Comparison of ENCODE assay signal across 12 cellular contexts in the genomic region with DNA sequence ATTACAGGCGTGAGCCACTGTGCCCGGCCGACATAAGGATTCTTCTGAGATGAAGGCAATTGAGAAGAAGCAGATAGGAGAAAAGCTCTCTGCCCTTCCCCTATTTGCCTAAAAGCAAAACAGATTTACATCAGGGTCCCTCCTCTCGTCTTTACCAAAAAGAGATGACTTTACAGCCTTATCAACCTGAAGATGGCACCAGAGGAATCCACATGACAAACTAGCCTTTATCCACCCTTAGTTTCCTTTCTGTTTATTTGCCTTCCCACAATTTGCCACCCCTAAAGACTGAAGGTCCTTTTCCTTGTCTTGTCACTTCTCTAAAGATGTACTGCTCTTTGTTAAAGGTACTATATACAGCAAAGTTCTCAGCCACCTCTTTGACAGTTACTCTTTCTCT.
A peak's percentile ranks its signal among the peaks of the same experiment; 100 is the strongest.
DNase-seq lines count a peak whose midpoint lies in the region; ATAC-seq, FAIRE-seq and TF ChIP-seq lines count a peak whose summit lies in the region.
"Had no signal": no experiment of that assay in that cellular context is flagged by ENCODE, and none has a peak within 500 bp of the region (broad histone marks: within the 10 kb centered on the region; RNA-seq: fewer than 3 reads in every experiment).

No MANE protein-coding gene starts in this region.

- no peak overlapping the region for H3K23ac ChIP-seq in H1 (ENCODE audit: insufficient read length)

- H3K36me3 ChIP-seq in Karpas-422 (ENCODE audit: insufficient read depth, low read length) = no peaks in the 10 kb centered on the region
- H3K36me3 ChIP-seq in H1 (ENCODE audit: control insufficient read depth in 2 of 4, insufficient read depth in 4 of 4, low read length in 3 of 4) = no peaks in the 10 kb centered on the region
- no peaks in the 10 kb centered on the region for H3K36me3 ChIP-seq in gastrocnemius medialis

- no peak for DNase-seq in activated CD8-positive, alpha-beta T cell treated with anti-CD3 and anti-CD28 coated beads for 36 hours
- no peak for DNase-seq in activated CD8-positive, alpha-beta T cell treated with anti-CD3 and anti-CD28 coated beads, Interleukin-2, amount 10 ng/mL, durations not matched to agents 7 days and 5 days
- peak; percentile 61 for DNase-seq in Karpas-422
- DNase-seq in H1 (ENCODE audit: low read depth in 1 of 2, low spot score in 2 of 2) = no peak
- no peak for DNase-seq in stimulated activated naive B cell treated with anti-CD40 and anti-IgM and Interleukin-4, amounts not matched to agents 10 μg/mL and 1 μg/mL and 100 μg/mL, for 72 hours
- DNase-seq in NCI-H510A (lab: John Stamatoyannopoulos, UW) = no peak
- DNase-seq in SHP77 treated with DMSO at 0.1 percent for 48 hours (lab: John Stamatoyannopoulos, UW) = no peak
- no peak for DNase-seq in gastrocnemius medialis
- DNase-seq: activated CD8-positive, alpha-beta memory T cell treated with anti-CD3 and anti-CD28 coated beads for 24 hours; NCI-H2227 treated with DMSO at 0.1 percent for 48 hours had no signal

- H3K9me3 Mint-ChIP-seq in activated CD8-positive, alpha-beta T cell treated with anti-CD3 and anti-CD28 coated beads for 36 hours = no peaks in the 10 kb centered on the region
- no peaks in the 10 kb centered on the region for H3K9me3 Mint-ChIP-seq in activated CD8-positive, alpha-beta T cell treated with anti-CD3 and anti-CD28 coated beads, Interleukin-2, amount 10 ng/mL, durations not matched to agents 7 days and 5 days (ENCODE audit: insufficient read depth)
- peaks cover 6 to 13% of the 10 kb centered on the region in 2 donors for H3K9me3 Mint-ChIP-seq in stimulated activated naive B cell treated with anti-CD40 and anti-IgM and Interleukin-4, amounts not matched to agents 10 μg/mL and 1 μg/mL and 100 μg/mL, for 72 hours

- H3K4me2 ChIP-seq in Karpas-422 (ENCODE audit: low read depth, low read length, poor library complexity, severe bottlenecking) (no peak overlapping the region), H1 (ENCODE audit: insufficient read depth in 1 of 2, low read depth in 2 of 2, low read length in 2 of 2) (no peak overlapping the region)

- H3K9ac ChIP-seq in Karpas-422 (ENCODE audit: low read length) (no peak overlapping the region), H1 (replicated peaks in 1 of 4; ENCODE audit: extremely low read depth in 1 of 4, low read depth in 3 of 4, low read length in 3 of 4) (no peak overlapping the region)
- H3K9ac ChIP-seq: parathyroid adenoma had no signal

- no peaks in the 10 kb centered on the region for H3K27me3 ChIP-seq in Karpas-422 (ENCODE audit: low read length)
- no peaks in the 10 kb centered on the region for H3K27me3 ChIP-seq in H1 (replicated peaks in 1 of 4; ENCODE audit: control insufficient read depth in 3 of 4, extremely low read depth in 1 of 4, insufficient read depth in 3 of 4, low read length in 3 of 4)
- H3K27me3 ChIP-seq in gastrocnemius medialis = no peaks in the 10 kb centered on the region

- TF ChIP-seq CTCF in activated CD8-positive, alpha-beta T cell treated with anti-CD3 and anti-CD28 coated beads for 36 hours (IDR thresholded peaks at IDR 0.05) = peak; percentile 42
- peak in 2 of 3 experiments; percentile 42 to 46; a peak in 2 of 4 replicates for TF ChIP-seq CTCF in H1 (IDR thresholded peaks at IDR 0.05; ENCODE audit: control extremely low read depth in 1 of 3, insufficient read depth in 1 of 3, low read depth in 1 of 3, low read length in 3 of 3)
- no peak for TF ChIP-seq CTCF in gastrocnemius medialis (IDR thresholded peaks at IDR 0.05 in 4 of 5, conservative IDR thresholded peaks at IDR 0.05 in 1 of 5)

- no peaks in the 10 kb centered on the region for H3K27me3 Mint-ChIP-seq in activated CD8-positive, alpha-beta T cell treated with anti-CD3 and anti-CD28 coated beads for 36 hours
- peaks cover 9% of the 10 kb centered on the region for H3K27me3 Mint-ChIP-seq in activated CD8-positive, alpha-beta T cell treated with anti-CD3 and anti-CD28 coated beads, Interleukin-2, amount 10 ng/mL, durations not matched to agents 7 days and 5 days (ENCODE audit: low read depth)
- H3K27me3 Mint-ChIP-seq in stimulated activated naive B cell treated with anti-CD40 and anti-IgM and Interleukin-4, amounts not matched to agents 10 μg/mL and 1 μg/mL and 100 μg/mL, for 72 hours = no peaks in the 10 kb centered on the region

- H3K56ac ChIP-seq in H1 (replicated peaks; ENCODE audit: insufficient read length, low read depth, low read length) = no peak overlapping the region

- H3K14ac ChIP-seq in H1 (ENCODE audit: insufficient read length) = no peak overlapping the region

- H3K27ac Mint-ChIP-seq in activated CD8-positive, alpha-beta T cell treated with anti-CD3 and anti-CD28 coated beads for 36 hours = no peak overlapping the region
- H3K27ac Mint-ChIP-seq in activated CD8-positive, alpha-beta T cell treated with anti-CD3 and anti-CD28 coated beads, Interleukin-2, amount 10 ng/mL, durations not matched to agents 7 days and 5 days = no peak overlapping the region
- H3K27ac Mint-ChIP-seq in stimulated activated naive B cell treated with anti-CD40 and anti-IgM and Interleukin-4, amounts not matched to agents 10 μg/mL and 1 μg/mL and 100 μg/mL, for 72 hours = no peak overlapping the region

- in situ Hi-C loops in gastrocnemius medialis (cut with MboI; ENCODE audit: low sequenced_read_pairs in 4 of 4) = no loop called here

- H4K20me1 ChIP-seq in Karpas-422 (ENCODE audit: insufficient read depth, low read depth, low read length) (no peaks in the 10 kb centered on the region), H1 (replicated peaks in 1 of 2; ENCODE audit: control insufficient read depth in 1 of 2, insufficient read depth in 2 of 2, low read length in 2 of 2) (no peaks in the 10 kb centered on the region)

- peak; percentile 57 for FAIRE-seq in H1 (lab: Jason Lieb, UNC)
- FAIRE-seq: H54 had no signal

- no peaks in the 10 kb centered on the region for H3K9me3 ChIP-seq in Karpas-422 (ENCODE audit: low read length)
- H3K9me3 ChIP-seq in H1 (ENCODE audit: insufficient read depth in 2 of 2, low read depth in 1 of 2, low read length in 1 of 2) = peaks cover 6 to 7% of the 10 kb centered on the region in 2 experiments; a peak in 3 of 4 replicates
- H3K9me3 ChIP-seq in gastrocnemius medialis = no peaks in the 10 kb centered on the region

- no peak overlapping the region for H3K4me3 Mint-ChIP-seq in activated CD8-positive, alpha-beta T cell treated with anti-CD3 and anti-CD28 coated beads for 36 hours
- H3K4me3 Mint-ChIP-seq in activated CD8-positive, alpha-beta T cell treated with anti-CD3 and anti-CD28 coated beads, Interleukin-2, amount 10 ng/mL, durations not matched to agents 7 days and 5 days = no peak overlapping the region
- no peak overlapping the region for H3K4me3 Mint-ChIP-seq in stimulated activated naive B cell treated with anti-CD40 and anti-IgM and Interleukin-4, amounts not matched to agents 10 μg/mL and 1 μg/mL and 100 μg/mL, for 72 hours

- POLR2A ChIA-PET in activated CD8-positive, alpha-beta T cell treated with anti-CD3 and anti-CD28 coated beads for 36 hours (lab: Charles Lee) = no interaction called here
- POLR2A ChIA-PET in activated CD8-positive, alpha-beta T cell treated with anti-CD3 and anti-CD28 coated beads, Interleukin-2, amount 10 ng/mL, durations not matched to agents 7 days and 5 days (lab: Charles Lee) = no interaction called here
- POLR2A ChIA-PET in H1 (lab: Charles Lee; ENCODE audit: partially characterized antibody) = interaction anchor here (1.1 kb wide), 1 partner anchor 452 kb away, joined by 3 read pairs; no protein-coding TSS in a partner anchor

- intact Hi-C loops in activated CD8-positive, alpha-beta T cell treated with anti-CD3 and anti-CD28 coated beads for 36 hours (cut with micrococcal nuclease) = loop anchor here (10.0 kb wide), 1 partner anchor 476 kb away; no protein-coding TSS in a partner anchor
- intact Hi-C loops in gastrocnemius medialis (cut with DNase I; ENCODE audit: low total_unique reads) = loop anchor here (10.0 kb wide), 1 partner anchor 66 kb away; no protein-coding TSS in a partner anchor

- no peak for TF ChIP-seq POLR2A in H1 (IDR thresholded peaks at IDR 0.05; ENCODE audit: control extremely low read depth in 1 of 2, low read depth in 2 of 2, low read length in 2 of 2)
- no peak for TF ChIP-seq POLR2A in gastrocnemius medialis (IDR thresholded peaks at IDR 0.05)

- H4K91ac ChIP-seq in H1 (replicated peaks; ENCODE audit: insufficient read length, low read length) = no peak overlapping the region

- no peak for TF ChIP-seq EP300 in H1 (IDR thresholded peaks at IDR 0.05; ENCODE audit: borderline replicate concordance in 1 of 2, low read depth in 2 of 2, low read length in 2 of 2)

- H3K79me2 ChIP-seq in Karpas-422 (ENCODE audit: low read length) = no peaks in the 10 kb centered on the region
- H3K79me2 ChIP-seq in H1 (ENCODE audit: control insufficient read depth in 1 of 2, insufficient read depth in 2 of 2, low read length in 2 of 2) = no peaks in the 10 kb centered on the region
- H3K79me2 ChIP-seq: parathyroid adenoma had no signal

- H3K4me3 ChIP-seq in Karpas-422 (ENCODE audit: low read length) = no peak overlapping the region
- H3K4me3 ChIP-seq in H1 (ENCODE audit: extremely low read depth in 1 of 4, insufficient read depth in 2 of 4, low read depth in 3 of 4, low read length in 4 of 4) = no peak overlapping the region
- no peak overlapping the region for H3K4me3 ChIP-seq in gastrocnemius medialis

- H4K5ac ChIP-seq in H1 (ENCODE audit: insufficient read length, low read depth, low read length) = no peak overlapping the region

- ATAC-seq in activated CD8-positive, alpha-beta T cell treated with anti-CD3 and anti-CD28 coated beads for 36 hours = peak; percentile 58
- ATAC-seq in activated CD8-positive, alpha-beta T cell treated with anti-CD3 and anti-CD28 coated beads, Interleukin-2, amount 10 ng/mL, durations not matched to agents 7 days and 5 days = no peak
- ATAC-seq in stimulated activated naive B cell treated with anti-CD40 and anti-IgM and Interleukin-4, amounts not matched to agents 10 μg/mL and 1 μg/mL and 100 μg/mL, for 72 hours (replicated peaks) = peak; percentile 45 to 48
- ATAC-seq in gastrocnemius medialis = no peak

- H4K8ac ChIP-seq in H1 (ENCODE audit: extremely low read depth, insufficient read depth, low read length) = no peak overlapping the region

- H2BK12ac ChIP-seq in H1 (ENCODE audit: low read depth, low read length) = no peak overlapping the region

- H3K4me1 Mint-ChIP-seq in activated CD8-positive, alpha-beta T cell treated with anti-CD3 and anti-CD28 coated beads for 36 hours (ENCODE audit: low read depth) = peaks cover 1% of the 10 kb centered on the region
- H3K4me1 Mint-ChIP-seq in activated CD8-positive, alpha-beta T cell treated with anti-CD3 and anti-CD28 coated beads, Interleukin-2, amount 10 ng/mL, durations not matched to agents 7 days and 5 days (ENCODE audit: low read depth) = peaks cover 6% of the 10 kb centered on the region
- peaks cover 11 to 34% of the 10 kb centered on the region in 2 donors for H3K4me1 Mint-ChIP-seq in stimulated activated naive B cell treated with anti-CD40 and anti-IgM and Interleukin-4, amounts not matched to agents 10 μg/mL and 1 μg/mL and 100 μg/mL, for 72 hours

- no peak overlapping the region for H3K18ac ChIP-seq in H1 (ENCODE audit: extremely low read depth, low read length)

- no peak overlapping the region for H2AFZ ChIP-seq in Karpas-422 (ENCODE audit: low read length)
- H2AFZ ChIP-seq in H1 (ENCODE audit: low read length) = no peak overlapping the region
- H2AFZ ChIP-seq: parathyroid adenoma had no signal

- H3K27ac ChIP-seq in Karpas-422 (ENCODE audit: low read length) (no peak overlapping the region), H1 (ENCODE audit: low read depth, low read length) (no peak overlapping the region), gastrocnemius medialis (no peak overlapping the region)
- H3K27ac ChIP-seq: parathyroid adenoma had no signal

- WGBS in H1 (ENCODE audit: extremely low coverage in 1 of 2, insufficient coverage in 1 of 2, insufficient read length in 1 of 2, insufficient replicate concordance in 2 of 2, low coverage in 1 of 2, low lambda C conversion rate in 2 of 2, missing lambda C conversion rate in 1 of 2), 2 experiments = 91% methylated on average over 4 of the region's 4 CpGs; no CpG with 5 or more reads in 1 of the 2 experiments

- H2BK20ac ChIP-seq in H1 (ENCODE audit: low read length) = no peak overlapping the region

- H2AK5ac ChIP-seq in H1 (ENCODE audit: low read depth, low read length) = no peak overlapping the region

- no peaks in the 10 kb centered on the region for H3K79me1 ChIP-seq in H1 (ENCODE audit: low read depth, low read length)

- peak; percentile 75 to 76 for TF ChIP-seq RAD21 in H1 (IDR thresholded peaks at IDR 0.05 in 1 of 2, conservative IDR thresholded peaks at IDR 0.05 in 1 of 2; ENCODE audit: low read depth in 2 of 2, low read length in 2 of 2)

- H3K4ac ChIP-seq in H1 (replicated peaks; ENCODE audit: insufficient read length, low read depth, low read length) = no peak overlapping the region

- H3K4me1 ChIP-seq in Karpas-422 (ENCODE audit: low read length) (no peaks in the 10 kb centered on the region), H1 (replicated peaks in 1 of 4; ENCODE audit: control insufficient read depth in 3 of 4, insufficient read depth in 4 of 4, low read length in 3 of 4) (no peaks in the 10 kb centered on the region), gastrocnemius medialis (no peaks in the 10 kb centered on the region)
- H3K4me1 ChIP-seq: parathyroid adenoma had no signal

- no peaks in the 10 kb centered on the region for H3K9me2 ChIP-seq in Karpas-422 (replicated peaks; ENCODE audit: insufficient read depth, low read length)

- no peak overlapping the region for H2BK5ac ChIP-seq in H1 (ENCODE audit: low read depth, low read length)

- no peak overlapping the region for H2BK120ac ChIP-seq in H1 (replicated peaks; ENCODE audit: low read depth, low read length)

- no peaks in the 10 kb centered on the region for H3K36me3 Mint-ChIP-seq in activated CD8-positive, alpha-beta T cell treated with anti-CD3 and anti-CD28 coated beads for 36 hours (ENCODE audit: low read depth)
- no peaks in the 10 kb centered on the region for H3K36me3 Mint-ChIP-seq in activated CD8-positive, alpha-beta T cell treated with anti-CD3 and anti-CD28 coated beads, Interleukin-2, amount 10 ng/mL, durations not matched to agents 7 days and 5 days (ENCODE audit: low read depth)
- peaks cover 11 to 12% of the 10 kb centered on the region in 2 donors for H3K36me3 Mint-ChIP-seq in stimulated activated naive B cell treated with anti-CD40 and anti-IgM and Interleukin-4, amounts not matched to agents 10 μg/mL and 1 μg/mL and 100 μg/mL, for 72 hours

- CTCF ChIA-PET in activated CD8-positive, alpha-beta T cell treated with anti-CD3 and anti-CD28 coated beads for 36 hours (lab: Charles Lee) = interaction anchor here (1.0 to 4.0 kb wide), 7 partner anchors 10 to 472 kb away, joined by 3 to 37 read pairs (median 5); no protein-coding TSS in a partner anchor
- CTCF ChIA-PET in activated CD8-positive, alpha-beta T cell treated with anti-CD3 and anti-CD28 coated beads, Interleukin-2, amount 10 ng/mL, durations not matched to agents 7 days and 5 days (lab: Charles Lee) = interaction anchor here (1.0 to 6.1 kb wide), 21 partner anchors 9 to 495 kb away, joined by 3 to 68 read pairs (median 4); no protein-coding TSS in a partner anchor
- CTCF ChIA-PET in H1 (lab: Charles Lee; ENCODE audit: partially characterized antibody) = interaction anchor here (0.7 to 4.8 kb wide), 17 partner anchors 8 to 495 kb away, joined by 3 to 34 read pairs (median 4); no protein-coding TSS in a partner anchor

- no peaks in the 10 kb centered on the region for H3K23me2 ChIP-seq in H1 (ENCODE audit: low read depth, low read length)

- H2BK15ac ChIP-seq in H1 (ENCODE audit: low read length) = no peak overlapping the region

Comparison
In these comparisons a context has a peak if more than half of its experiments do, and no peak if none do; other contexts are left out.
1. ATAC-seq: peak in activated CD8-positive, alpha-beta T cell treated with anti-CD3 and anti-CD28 coated beads for 36 hours (single experiment) and stimulated activated naive B cell treated with anti-CD40 and anti-IgM and Interleukin-4, amounts not matched to agents 10 μg/mL and 1 μg/mL and 100 μg/mL, for 72 hours (2 of 2); none in activated CD8-positive, alpha-beta T cell treated with anti-CD3 and anti-CD28 coated beads, Interleukin-2, amount 10 ng/mL, durations not matched to agents 7 days and 5 days (single experiment) and gastrocnemius medialis (0 of 2).
2. CTCF ChIP-seq: peak in activated CD8-positive, alpha-beta T cell treated with anti-CD3 and anti-CD28 coated beads for 36 hours (single experiment) and H1 (2 of 3); none in gastrocnemius medialis (0 of 5).